ENCODE assay signal across 22 cellular contexts in the genomic region with DNA sequence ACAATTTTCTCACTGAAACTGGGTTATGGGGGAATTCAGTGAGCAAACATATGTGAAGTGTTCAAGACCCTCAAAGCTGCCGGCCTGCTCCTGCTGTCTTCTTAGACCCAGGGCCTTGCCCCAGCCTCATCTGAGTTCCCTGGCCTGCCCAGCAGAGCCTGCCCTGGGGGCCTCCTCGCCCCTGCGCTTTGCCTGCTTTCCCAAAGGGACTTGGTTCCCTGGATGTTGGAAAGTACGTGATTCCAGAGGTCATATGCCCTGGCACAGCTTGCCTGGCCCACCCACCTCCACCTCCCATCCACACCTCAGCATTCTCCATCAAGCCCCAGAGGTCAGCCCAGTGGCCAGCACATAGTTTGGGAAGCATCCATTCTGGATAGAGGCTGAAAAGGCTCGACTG. TPM values are rescaled to one million over a fixed set of nuclear protein-coding genes. Genes with fewer than 3 reads are reported as not detected.
A peak's percentile ranks its signal among the peaks of the same experiment; 100 is the strongest.
DNase-seq lines count a peak whose midpoint lies in the region; ATAC-seq and TF ChIP-seq lines count a peak whose summit lies in the region.
"Had no signal": no experiment of that assay in that cellular context is flagged by ENCODE, and none has a peak within 500 bp of the region (broad histone marks: within the 10 kb centered on the region; RNA-seq: fewer than 3 reads in every experiment).

No MANE protein-coding gene starts in this region.

- peak overlapping the region in 5 of 11 experiments; percentile 80 to 93 (median 86); a peak in 9 of 22 replicates for H3K4me2 ChIP-seq in BLaER1 treated with 17β-estradiol and CSF1 and Interleukin-3, amounts not matched to agents 10 nM and 100 nM
- H3K4me2 ChIP-seq in PC-3 (ENCODE audit: low read length) (no peak overlapping the region), PC-9 (no peak overlapping the region)

- BruUV-seq in PC-3 (replicated peaks; lab: Mats Ljungman, UMichigan), result no TSS peak
- BruUV-seq in PC-9 (replicated peaks; lab: Mats Ljungman, UMichigan), result no TSS peak

- DNase-seq in PC-3 (no peak), NCI-H82 treated with DMSO at 0.1 percent for 48 hours (lab: John Stamatoyannopoulos, UW; ENCODE audit: unreplicated experiment) (no peak), PC-9 (no peak)
- DNase-seq: Calu3; CD4-positive, alpha-beta T cell; GM23248; NCI-H1092 treated with DMSO at 0.1 percent for 48 hours; NCI-H1694 treated with DMSO at 0.1 percent for 48 hours; NCI-H345; NCI-H526 treated with DMSO at 0.1 percent for 48 hours; NK-92 treated with Interleukin-12 subunit alpha and Interleukin-12 subunit beta, amount 100 ng/mL, for 24 hours; OCI-M1 had no signal

- H3K4me3 Mint-ChIP-seq in dendritic cell treated with granulocyte-macrophage colony-stimulating factor and Interleukin-4, amounts not matched to agents 40 ng/mL and 50 ng/mL, for 4 days, result no peak overlapping the region
- no peak overlapping the region for H3K4me3 Mint-ChIP-seq in nephron
- H3K4me3 Mint-ChIP-seq: CD4-positive, alpha-beta T cell had no signal

- peaks cover 26% of the 10 kb centered on the region for H3K36me3 Mint-ChIP-seq in dendritic cell treated with granulocyte-macrophage colony-stimulating factor and Interleukin-4, amounts not matched to agents 40 ng/mL and 50 ng/mL, for 4 days (ENCODE audit: low read depth)
- peaks cover 33% of the 10 kb centered on the region for H3K36me3 Mint-ChIP-seq in nephron (ENCODE audit: low read depth)

- TF ChIP-seq CTCF in nephron (IDR thresholded peaks at IDR 0.05; ENCODE audit: unreplicated experiment in 3 of 3), result no peak
- TF ChIP-seq CTCF in PC-3 (conservative IDR thresholded peaks at IDR 0.05; ENCODE audit: low read depth, low read length), result no peak
- TF ChIP-seq CTCF in PC-9 (conservative IDR thresholded peaks at IDR 0.05), result no peak

- no peak overlapping the region for H2AFZ ChIP-seq in PC-3 (ENCODE audit: low read length)
- H2AFZ ChIP-seq in PC-9, result no peak overlapping the region
- H2AFZ ChIP-seq: GM23248 had no signal

- peaks cover 6% of the 10 kb centered on the region for H3K27me3 Mint-ChIP-seq in dendritic cell treated with granulocyte-macrophage colony-stimulating factor and Interleukin-4, amounts not matched to agents 40 ng/mL and 50 ng/mL, for 4 days
- peaks cover 15% of the 10 kb centered on the region for H3K27me3 Mint-ChIP-seq in nephron (ENCODE audit: low read depth)

- H3K4me1 ChIP-seq in BLaER1 treated with 17β-estradiol and CSF1 and Interleukin-3, amounts not matched to agents 10 nM and 100 nM, result peaks cover 29 to 58% (median 48%) of the 10 kb centered on the region in 10 experiments
- H3K4me1 ChIP-seq in stomach smooth muscle (ENCODE audit: control insufficient read depth, insufficient read depth, low read length) (peaks cover 33% of the 10 kb centered on the region), PC-3 (ENCODE audit: insufficient read depth, low read length) (0 out of 2 replicates have a peak, but pooled peaks cover under 1% of the 10 kb centered on the region), PC-9 (replicated peaks; ENCODE audit: insufficient read depth) (peaks cover 5% of the 10 kb centered on the region)

- peaks cover 0 to 10% (median 0%) of the 10 kb centered on the region in 11 experiments; a peak in 2 of 22 replicates for H4K20me1 ChIP-seq in BLaER1 treated with 17β-estradiol and CSF1 and Interleukin-3, amounts not matched to agents 10 nM and 100 nM
- H4K20me1 ChIP-seq in PC-3 (ENCODE audit: low read length), result no peaks in the 10 kb centered on the region
- H4K20me1 ChIP-seq in PC-9 (ENCODE audit: insufficient read depth), result 0 out of 2 replicates have a peak, but pooled peaks cover 21% of the 10 kb centered on the region

- peaks cover 0 to 14% (median 0%) of the 10 kb centered on the region in 11 experiments; a peak in 3 of 22 replicates for H3K36me3 ChIP-seq in BLaER1 treated with 17β-estradiol and CSF1 and Interleukin-3, amounts not matched to agents 10 nM and 100 nM
- no peaks in the 10 kb centered on the region for H3K36me3 ChIP-seq in stomach smooth muscle (ENCODE audit: control insufficient read depth in 2 of 2, insufficient read depth in 2 of 2, low read length in 2 of 2)
- no peaks in the 10 kb centered on the region for H3K36me3 ChIP-seq in PC-3 (ENCODE audit: low read depth, low read length)
- 0 out of 2 replicates have a peak, but pooled peaks cover 3% of the 10 kb centered on the region for H3K36me3 ChIP-seq in PC-9 (ENCODE audit: low read depth)

- H3K79me2 ChIP-seq in PC-3 (ENCODE audit: low read length) (no peaks in the 10 kb centered on the region), PC-9 (ENCODE audit: low read depth) (peaks cover 7% of the 10 kb centered on the region; the same call in 1 of the 2 replicates)

- H3K9me3 ChIP-seq in BLaER1 treated with 17β-estradiol and CSF1 and Interleukin-3, amounts not matched to agents 10 nM and 100 nM (replicated peaks in 1 of 11), result no peaks in the 10 kb centered on the region
- H3K9me3 ChIP-seq in stomach smooth muscle (ENCODE audit: control insufficient read depth in 2 of 2, low read length in 2 of 2) (no peaks in the 10 kb centered on the region), PC-3 (ENCODE audit: low read length) (no peaks in the 10 kb centered on the region), PC-9 (ENCODE audit: insufficient read depth, low read depth) (no peaks in the 10 kb centered on the region)

- CTCF ChIA-PET in PC-3 (lab: Charles Lee) (no interaction called here), PC-9 (lab: Charles Lee) (no interaction called here)

- ATAC-seq in HG03442 (IDR thresholded peaks at IDR 0.05; ENCODE audit: unreplicated experiment), result no peak
- no peak for ATAC-seq in PC-3
- ATAC-seq: HCT116, K562 had no signal

- peaks cover 56% of the 10 kb centered on the region for H3K4me1 Mint-ChIP-seq in dendritic cell treated with granulocyte-macrophage colony-stimulating factor and Interleukin-4, amounts not matched to agents 40 ng/mL and 50 ng/mL, for 4 days (ENCODE audit: low read depth)
- H3K4me1 Mint-ChIP-seq in nephron, result peaks cover 28% of the 10 kb centered on the region

- H3K27ac Mint-ChIP-seq in dendritic cell treated with granulocyte-macrophage colony-stimulating factor and Interleukin-4, amounts not matched to agents 40 ng/mL and 50 ng/mL, for 4 days, result peak overlapping the region; percentile 83
- H3K27ac Mint-ChIP-seq in nephron, result peak overlapping the region; percentile 87 to 97 (median 88)
- H3K27ac Mint-ChIP-seq: CD4-positive, alpha-beta T cell had no signal

- intact Hi-C loops in dendritic cell treated with granulocyte-macrophage colony-stimulating factor and Interleukin-4, amounts not matched to agents 40 ng/mL and 50 ng/mL, for 4 days (cut with micrococcal nuclease), result no loop called here
- intact Hi-C loops in PC-3 (cut with micrococcal nuclease) (no loop called here), PC-9 (cut with micrococcal nuclease; ENCODE audit: unreplicated experiment) (loop anchor here (5.0 kb wide), 3 partner anchors 104 to 744 kb away; no protein-coding TSS in a partner anchor)

- POLR2A ChIA-PET in PC-3 (lab: Charles Lee; ENCODE audit: unreplicated experiment), result no interaction called here
- POLR2A ChIA-PET in PC-9 (lab: Charles Lee; ENCODE audit: unreplicated experiment), result no interaction called here

- H3K27ac ChIP-seq in BLaER1 treated with 17β-estradiol and CSF1 and Interleukin-3, amounts not matched to agents 10 nM and 100 nM, result peak overlapping the region in 8 of 11 experiments; percentile 19 to 82 (median 66); a peak in 10 of 22 replicates
- H3K27ac ChIP-seq in stomach smooth muscle (ENCODE audit: low read length), result peak overlapping the region; percentile 6
- H3K27ac ChIP-seq in PC-3 (ENCODE audit: low read length), result no peak overlapping the region
- H3K27ac ChIP-seq in PC-9, result no peak overlapping the region
- H3K27ac ChIP-seq: GM23248, HL-60 had no signal

- H3K27me3 ChIP-seq in BLaER1 treated with 17β-estradiol and CSF1 and Interleukin-3, amounts not matched to agents 10 nM and 100 nM, result no peaks in the 10 kb centered on the region
- H3K27me3 ChIP-seq in stomach smooth muscle (ENCODE audit: control insufficient read depth in 1 of 2, insufficient read depth in 2 of 2, low read length in 2 of 2) (no peaks in the 10 kb centered on the region), PC-3 (ENCODE audit: low read length) (no peaks in the 10 kb centered on the region), PC-9 (ENCODE audit: insufficient read depth, low read depth) (no peaks in the 10 kb centered on the region)

- no peak overlapping the region for H3K4me3 ChIP-seq in BLaER1 treated with 17β-estradiol and CSF1 and Interleukin-3, amounts not matched to agents 10 nM and 100 nM
- H3K4me3 ChIP-seq in stomach smooth muscle (ENCODE audit: low read length in 2 of 2) (no peak overlapping the region), PC-3 (ENCODE audit: low read length) (no peak overlapping the region), PC-9 (no peak overlapping the region)
- H3K4me3 ChIP-seq: GM23248, K562 had no signal

- H3K9me2 ChIP-seq in PC-3 (replicated peaks; ENCODE audit: low read length) (no peaks in the 10 kb centered on the region), PC-9 (ENCODE audit: insufficient read depth) (no peaks in the 10 kb centered on the region)

- H3K9ac ChIP-seq in BLaER1 treated with 17β-estradiol and CSF1 and Interleukin-3, amounts not matched to agents 10 nM and 100 nM, result peak overlapping the region in 4 of 11 experiments; percentile 2 to 30 (median 10); a peak in 1 of 22 replicates
- H3K9ac ChIP-seq in stomach smooth muscle (ENCODE audit: low read length in 2 of 2) (no peak overlapping the region), PC-3 (ENCODE audit: low read length) (no peak overlapping the region)
- H3K9ac ChIP-seq: GM23248 had no signal

- no peaks in the 10 kb centered on the region for H3K9me3 Mint-ChIP-seq in dendritic cell treated with granulocyte-macrophage colony-stimulating factor and Interleukin-4, amounts not matched to agents 40 ng/mL and 50 ng/mL, for 4 days
- H3K9me3 Mint-ChIP-seq in nephron, result no peaks in the 10 kb centered on the region
- H3K9me3 Mint-ChIP-seq: CD4-positive, alpha-beta T cell had no signal

- H3F3A ChIP-seq in PC-3 (ENCODE audit: low read length, unreplicated experiment) (no peaks in the 10 kb centered on the region), PC-9 (ENCODE audit: insufficient read depth, low read depth) (peaks cover 22% of the 10 kb centered on the region; the same call in 1 of the 2 replicates)

RNA-seq across cellular contexts. Expression of gene POU2F3, which starts 13.7 kb away (rescaled TPM):
- total RNA-seq in PC-3 (2014; rRNA removed) (0.62 and 0.81 TPM in 2 replicates), PC-9 (2021) (2.3 and 2.9 TPM in 2 replicates)
- total RNA-seq: A673; CD4-positive, alpha-beta T cell; G401; GM23248; K562 had no signal

RNA-seq across cellular contexts. Expression of gene OAF, which starts 15.4 kb away (rescaled TPM):
- total RNA-seq in PC-3 (2014; rRNA removed) (97.1 and 126 TPM in 2 replicates), PC-9 (2021) (45.6 and 66.1 TPM in 2 replicates)

Comparison
In these comparisons a context has a peak if more than half of its experiments do, and no peak if none do; other contexts are left out.
1. H3K27ac ChIP-seq: peak in BLaER1 treated with 17β-estradiol and CSF1 and Interleukin-3, amounts not matched to agents 10 nM and 100 nM (8 of 11) and stomach smooth muscle (single experiment); none in PC-3 (single experiment) and PC-9 (single experiment).